Comparison of ENCODE assay signal across 17 cellular contexts in the genomic region with DNA sequence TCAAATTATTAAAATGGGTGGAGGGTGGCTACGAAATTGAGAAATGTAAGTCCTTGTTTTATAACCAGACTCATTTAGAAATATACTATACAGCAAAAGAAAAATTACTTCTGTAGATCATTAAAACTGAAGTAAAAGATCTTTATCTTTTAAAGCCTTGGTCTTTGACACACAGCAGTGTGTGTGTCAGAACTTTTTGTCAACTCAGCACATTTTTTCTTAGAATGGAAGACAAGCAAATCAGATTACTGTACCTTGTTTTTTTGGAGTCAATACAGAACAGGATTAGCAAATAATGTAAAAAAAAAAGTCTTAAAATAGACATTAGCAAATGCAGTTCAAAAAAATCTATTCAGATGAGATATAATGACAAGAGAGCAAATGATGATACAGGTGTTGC. TPM values are rescaled to one million over a fixed set of nuclear protein-coding genes. Genes with fewer than 3 reads are reported as not detected.
DNase-seq lines count a peak whose midpoint lies in the region; ATAC-seq, FAIRE-seq and TF ChIP-seq lines count a peak whose summit lies in the region.
"Had no signal": no experiment of that assay in that cellular context is flagged by ENCODE, and none has a peak within 500 bp of the region (broad histone marks: within the 10 kb centered on the region; RNA-seq: fewer than 3 reads in every experiment).

No MANE protein-coding gene starts in this region.

- H3K27me3 ChIP-seq in K562 (ENCODE audit: control insufficient read depth in 2 of 2, insufficient read depth in 2 of 2, low read length in 2 of 2) (no peaks in the 10 kb centered on the region), trophoblast cell (ENCODE audit: insufficient read depth, low read length) (no peaks in the 10 kb centered on the region)

- no peaks in the 10 kb centered on the region for H3K36me3 ChIP-seq in K562 (ENCODE audit: control insufficient read depth, insufficient read depth, low read length)
- H3K36me3 ChIP-seq in trophoblast cell (ENCODE audit: control insufficient read depth in 1 of 2, insufficient read depth in 2 of 2, low read length in 2 of 2), result no peaks in the 10 kb centered on the region
- H3K36me3 ChIP-seq: HAP-1 had no signal

- H2BK5ac ChIP-seq in trophoblast cell (ENCODE audit: low read depth, low read length, poor library complexity), result no peak overlapping the region

- no peak overlapping the region for H4K12ac ChIP-seq in trophoblast cell (ENCODE audit: low read depth, low read length)

- FAIRE-seq in A549 (lab: Jason Lieb, UNC) (no peak), GM19239 (lab: Jason Lieb, UNC) (peak; percentile 23), K562 (lab: Jason Lieb, UNC) (no peak)
- FAIRE-seq: D721Med had no signal

- no peak overlapping the region for H3K27ac Mint-ChIP-seq in activated T-helper 1 cell treated with anti-CD3 and anti-CD28 coated beads, Interleukin-12 subunit alpha, Interleukin-12 subunit beta, Interleukin-2, Interleukin-4 antibody, amounts not matched to agents 30 ng/mL and 10 ng/mL and 1 ng/mL, durations not matched to agents 14 hours and 24 hours and 36 hours
- H3K27ac Mint-ChIP-seq: CD4-positive, alpha-beta T cell had no signal

- no peaks in the 10 kb centered on the region for H3K9me3 Mint-ChIP-seq in activated T-helper 1 cell treated with anti-CD3 and anti-CD28 coated beads, Interleukin-12 subunit alpha, Interleukin-12 subunit beta, Interleukin-2, Interleukin-4 antibody, amounts not matched to agents 30 ng/mL and 10 ng/mL and 1 ng/mL, durations not matched to agents 14 hours and 24 hours and 36 hours
- H3K9me3 Mint-ChIP-seq: CD4-positive, alpha-beta T cell; IgD-negative memory B cell had no signal

- no peaks in the 10 kb centered on the region for H3K9me3 ChIP-seq in A549
- no peaks in the 10 kb centered on the region for H3K9me3 ChIP-seq in K562 (replicated peaks; ENCODE audit: control insufficient read depth, insufficient read depth, low read depth, low read length)
- H3K9me3 ChIP-seq in trophoblast cell (ENCODE audit: insufficient read depth, low read depth, low read length), result no peaks in the 10 kb centered on the region
- H3K9me3 ChIP-seq: Caco-2, HAP-1 had no signal

- H3K4me3 Mint-ChIP-seq in activated T-helper 1 cell treated with anti-CD3 and anti-CD28 coated beads, Interleukin-12 subunit alpha, Interleukin-12 subunit beta, Interleukin-2, Interleukin-4 antibody, amounts not matched to agents 30 ng/mL and 10 ng/mL and 1 ng/mL, durations not matched to agents 14 hours and 24 hours and 36 hours, result no peak overlapping the region
- H3K4me3 Mint-ChIP-seq: CD4-positive, alpha-beta T cell; IgD-negative memory B cell had no signal

- ATAC-seq in A549, result no peak
- no peak for ATAC-seq in K562

- no peaks in the 10 kb centered on the region for H3K79me2 ChIP-seq in K562 (ENCODE audit: control insufficient read depth, insufficient read depth, low read length)
- no peaks in the 10 kb centered on the region for H3K79me2 ChIP-seq in trophoblast cell (ENCODE audit: control insufficient read depth, insufficient read depth, low read length, poor library complexity)

- TF ChIP-seq RAD21 in A549 (conservative IDR thresholded peaks at IDR 0.05 in 1 of 2, IDR thresholded peaks at IDR 0.05 in 1 of 2) (no peak), K562 (CRISPR knock-in tag; conservative IDR thresholded peaks at IDR 0.05 in 1 of 2, IDR thresholded peaks at IDR 0.05 in 1 of 2) (no peak)

- BruUV-seq in K562 (replicated peaks; lab: Mats Ljungman, UMichigan), result no TSS peak

- POLR2A ChIA-PET in A549 (lab: Yijun Ruan, JAX), result no interaction called here
- POLR2A ChIA-PET in K562 (lab: Yijun Ruan, JAX), result no interaction called here

- no peak overlapping the region for H3K9ac ChIP-seq in K562 (ENCODE audit: insufficient read depth in 1 of 2, low read depth in 2 of 2, low read length in 2 of 2)
- H3K9ac ChIP-seq in trophoblast cell (ENCODE audit: low read length), result no peak overlapping the region

- TF ChIP-seq POLR2A in A549 (IDR thresholded peaks at IDR 0.05; ENCODE audit: low read length) (no peak), K562 (conservative IDR thresholded peaks at IDR 0.05) (no peak)

- no peaks in the 10 kb centered on the region for H3K4me1 ChIP-seq in A549
- H3K4me1 ChIP-seq in K562 (replicated peaks in 1 of 2; ENCODE audit: control insufficient read depth in 2 of 2, insufficient read depth in 2 of 2, low read length in 2 of 2), result no peaks in the 10 kb centered on the region
- H3K4me1 ChIP-seq in trophoblast cell (ENCODE audit: control insufficient read depth in 1 of 2, insufficient read depth in 2 of 2, low read length in 2 of 2), result peaks cover 0 to 2% of the 10 kb centered on the region in 2 experiments
- H3K4me1 ChIP-seq: HAP-1 had no signal

- no peak overlapping the region for H3K4me2 ChIP-seq in A549
- no peak overlapping the region for H3K4me2 ChIP-seq in K562 (ENCODE audit: insufficient read depth, low read length)
- no peak overlapping the region for H3K4me2 ChIP-seq in trophoblast cell (ENCODE audit: low read length)

- H3K27ac ChIP-seq in A549 (no peak overlapping the region), K562 (ENCODE audit: extremely low read depth, low read depth, low read length) (no peak overlapping the region), trophoblast cell (ENCODE audit: low read depth, low read length) (peak overlapping the region; percentile 44)
- H3K27ac ChIP-seq: HL-60 had no signal

- peaks cover 3% of the 10 kb centered on the region for H3K27me3 Mint-ChIP-seq in activated T-helper 1 cell treated with anti-CD3 and anti-CD28 coated beads, Interleukin-12 subunit alpha, Interleukin-12 subunit beta, Interleukin-2, Interleukin-4 antibody, amounts not matched to agents 30 ng/mL and 10 ng/mL and 1 ng/mL, durations not matched to agents 14 hours and 24 hours and 36 hours (ENCODE audit: insufficient read depth)
- H3K27me3 Mint-ChIP-seq: CD4-positive, alpha-beta T cell; IgD-negative memory B cell had no signal

- no peaks in the 10 kb centered on the region for H3K36me3 Mint-ChIP-seq in activated T-helper 1 cell treated with anti-CD3 and anti-CD28 coated beads, Interleukin-12 subunit alpha, Interleukin-12 subunit beta, Interleukin-2, Interleukin-4 antibody, amounts not matched to agents 30 ng/mL and 10 ng/mL and 1 ng/mL, durations not matched to agents 14 hours and 24 hours and 36 hours (ENCODE audit: low read depth)

- no peak overlapping the region for H3K14ac ChIP-seq in trophoblast cell (ENCODE audit: low read length)

- TF ChIP-seq CTCF in A549 (IDR thresholded peaks at IDR 0.05) (no peak), K562 (IDR thresholded peaks at IDR 0.05 in 2 of 3, conservative IDR thresholded peaks at IDR 0.05 in 1 of 3; ENCODE audit: insufficient read depth in 2 of 3, low read depth in 1 of 3, low read length in 3 of 3) (no peak)

- H3K4me1 Mint-ChIP-seq in activated T-helper 1 cell treated with anti-CD3 and anti-CD28 coated beads, Interleukin-12 subunit alpha, Interleukin-12 subunit beta, Interleukin-2, Interleukin-4 antibody, amounts not matched to agents 30 ng/mL and 10 ng/mL and 1 ng/mL, durations not matched to agents 14 hours and 24 hours and 36 hours (ENCODE audit: low read depth), result no peaks in the 10 kb centered on the region

- no peak overlapping the region for H3K18ac ChIP-seq in trophoblast cell (ENCODE audit: low read length)

- no peaks in the 10 kb centered on the region for H3K9me1 ChIP-seq in K562 (ENCODE audit: control insufficient read depth, insufficient read depth, low read length)

- H2AFZ ChIP-seq in K562 (ENCODE audit: low read depth, low read length) (no peak overlapping the region), trophoblast cell (ENCODE audit: insufficient read depth, low read length, poor library complexity) (no peak overlapping the region)

- intact Hi-C loops in K562 (cut with micrococcal nuclease), result loop anchor here (5.0 kb wide), 1 partner anchor 70 kb away; no protein-coding TSS in a partner anchor
- intact Hi-C loops in activated T-helper 1 cell treated with anti-CD3 and anti-CD28 coated beads, Interleukin-12 subunit alpha, Interleukin-12 subunit beta, Interleukin-2, Interleukin-4 antibody, amounts not matched to agents 30 ng/mL and 10 ng/mL and 1 ng/mL, durations not matched to agents 14 hours and 24 hours and 36 hours (cut with micrococcal nuclease), result no loop called here

- H3K79me1 ChIP-seq in trophoblast cell (ENCODE audit: low read length), result no peaks in the 10 kb centered on the region

- DNase-seq in A549 (ENCODE audit: low read depth in 1 of 2, low spot score in 1 of 2) (no peak), GM19239 (ENCODE audit: insufficient read length, low spot score) (no peak), K562 (ENCODE audit: extremely low read depth in 1 of 4, low spot score in 3 of 4) (no peak), trophoblast cell (no peak)
- DNase-seq in activated T-helper 1 cell treated with anti-CD3 and anti-CD28 coated beads, Interleukin-12 subunit alpha, Interleukin-12 subunit beta, Interleukin-2, Interleukin-4 antibody, amounts not matched to agents 30 ng/mL and 10 ng/mL and 1 ng/mL, durations not matched to agents 14 hours and 24 hours and 36 hours (ENCODE audit: low spot score), result no peak
- DNase-seq in stimulated activated CD4-positive, alpha-beta T cell treated with anti-CD3 and anti-CD28 coated beads, Interleukin-15, amount 100 ng/mL, for 24 hours, result no peak
- no peak for DNase-seq in effector CD8-positive, alpha-beta T cell (lab: John Stamatoyannopoulos, UW)
- DNase-seq: ACHN; AML-193; Caco-2; CD4-positive, alpha-beta T cell; GF-D8; KG1 had no signal

- in situ Hi-C loops in K562 (cut with MboI), result no loop called here

- CTCF ChIA-PET in A549 (lab: Yijun Ruan, JAX), result no interaction called here
- CTCF ChIA-PET in K562 (lab: Yijun Ruan, JAX; ENCODE audit: low intra/inter-chr PET ratio), result no interaction called here

- H3K4ac ChIP-seq in trophoblast cell (ENCODE audit: low read depth, low read length), result no peak overlapping the region

- H4K20me1 ChIP-seq in K562 (replicated peaks; ENCODE audit: control insufficient read depth, insufficient read depth, low read length), result no peaks in the 10 kb centered on the region

- H3K4me3 ChIP-seq in A549 (no peak overlapping the region), K562 (no peak overlapping the region), trophoblast cell (ENCODE audit: low read depth, low read length) (no peak overlapping the region)
- H3K4me3 ChIP-seq: HAP-1 had no signal

- H4K91ac ChIP-seq in trophoblast cell (ENCODE audit: low read depth, low read length), result no peak overlapping the region

- H2BK120ac ChIP-seq in trophoblast cell (ENCODE audit: insufficient read depth, low read length, poor library complexity), result no peak overlapping the region

- H3K23ac ChIP-seq in trophoblast cell (ENCODE audit: low read length), result no peak overlapping the region

- TF ChIP-seq EP300 in A549 (IDR thresholded peaks at IDR 0.05) (no peak), K562 (IDR thresholded peaks at IDR 0.05; ENCODE audit: low read length) (no peak)

- H4K8ac ChIP-seq in trophoblast cell (ENCODE audit: low read depth, low read length), result no peak overlapping the region

- WGBS in A549 (ENCODE audit: missing lambda C conversion rate), result 91% methylated on average over 1 of the region's 1 CpG
- 47% methylated on average over 1 of the region's 1 CpG for WGBS in K562 (ENCODE audit: insufficient coverage, low coverage, missing lambda C conversion rate)
- WGBS in trophoblast cell (ENCODE audit: extremely low coverage, insufficient coverage, insufficient read length), result no CpG with 5 or more reads among the region's 1 CpG

- H2BK12ac ChIP-seq in trophoblast cell (ENCODE audit: low read length), result no peak overlapping the region

- no peak overlapping the region for H2AK5ac ChIP-seq in trophoblast cell (ENCODE audit: low read length)

RNA-seq across cellular contexts. Expression of gene C2orf76, which starts 49.1 kb away (rescaled TPM):
- polyA plus RNA-seq in A549 (2011; rRNA removed), result 34.3 and 38.8 TPM in 2 replicates
- 6.7 and 7.4 TPM in 2 replicates for polyA plus RNA-seq in A549 (2012; cell fraction: cytosol; rRNA removed)
- polyA plus RNA-seq in A549 (2012; cell fraction: nucleus; rRNA removed), result 1.3 and 2.4 TPM in 2 replicates
- polyA plus RNA-seq in A549 (2017; fragmentation: RNase III; extraction: RNeasy Plus Mini Kit Qiagen cat#74134 plus additional on column Dnase treatment), result 14.2 to 17.7 TPM (median 16.6 TPM) in 3 replicates
- 3.0 and 4.7 TPM in 2 replicates for polyA minus RNA-seq in A549 (2011; rRNA and poly(A)+ RNA removed)
- 4.1 and 6.2 TPM in 2 replicates for total RNA-seq in K562 (2011; cell fraction: chromatin; rRNA removed; ENCODE audit: low replicate concordance)
- total RNA-seq in K562 (2011; cell fraction: nucleolus; rRNA removed), result 2.3 and 3.3 TPM in 2 replicates
- total RNA-seq in K562 (2011; cell fraction: nucleoplasm; rRNA removed), result 4.6 and 5.0 TPM in 2 replicates
- total RNA-seq in K562 (2014; rRNA removed), result 4.8 and 8.9 TPM in 2 replicates
- 12.0 and 15.6 TPM in 2 replicates for total RNA-seq in K562 (2014; rRNA removed; fragmentation: Illumina TruSeq; extraction: Trizol)
- 11.7 and 14.5 TPM in 2 replicates for total RNA-seq in K562 (2015; rRNA removed; fragmentation: Illumina TruSeq; extraction: Trizol)
- total RNA-seq in K562 (2021), result 8.6 and 8.7 TPM in 2 replicates
- 12.4 and 15.7 TPM in 2 replicates for polyA plus RNA-seq in K562 (2011; rRNA removed)
- 3.1 and 5.8 TPM in 2 replicates for polyA plus RNA-seq in K562 (2011; cell fraction: cytosol; rRNA removed)
- 6.5 and 8.1 TPM in 2 replicates for polyA plus RNA-seq in K562 (2011; cell fraction: nucleus; rRNA removed)
- polyA plus RNA-seq in K562 (2012), result 6.5 and 19.3 TPM in 2 replicates
- polyA plus RNA-seq in K562 (2014; fragmentation: Illumina TruSeq; extraction: Trizol), result 15.1 and 15.2 TPM in 2 replicates
- polyA plus RNA-seq in K562 (2014; fragmentation: Nextera tagmentation; extraction: Ambion mirVana), result 10 to 100 TPM; 26.1 to 26.2 TPM
- polyA plus RNA-seq in K562 (2014; rRNA removed), result 13.4 and 14.4 TPM in 2 replicates
- polyA minus RNA-seq in K562 (2011; rRNA and poly(A)+ RNA removed), result 4.4 and 6.0 TPM in 2 replicates
- polyA minus RNA-seq in K562 (2011; cell fraction: cytosol; rRNA and poly(A)+ RNA removed), result 1.4 and 3.0 TPM in 2 replicates
- polyA minus RNA-seq in K562 (2011; cell fraction: nucleus; rRNA and poly(A)+ RNA removed), result 3.0 and 4.1 TPM in 2 replicates
- 10.2 and 11.7 TPM in 2 replicates for polyA plus RNA-seq in trophoblast cell (2013)
- total RNA-seq in activated T-helper 1 cell treated with anti-CD3 and anti-CD28 coated beads, Interleukin-12 subunit alpha, Interleukin-12 subunit beta, Interleukin-2, Interleukin-4 antibody, amounts not matched to agents 30 ng/mL and 10 ng/mL and 1 ng/mL, durations not matched to agents 14 hours and 24 hours and 36 hours, result 10.3 and 10.7 TPM in 2 replicates

RNA-seq across cellular contexts. Expression of gene DBI, which starts 49.2 kb away (rescaled TPM):
- polyA plus RNA-seq in A549 (2011; rRNA removed), result 260 and 339 TPM in 2 replicates
- polyA plus RNA-seq in A549 (2012; cell fraction: cytosol; rRNA removed), result 295 and 328 TPM in 2 replicates
- 73.1 and 87.0 TPM in 2 replicates for polyA plus RNA-seq in A549 (2012; cell fraction: nucleus; rRNA removed)
- polyA plus RNA-seq in A549 (2017; fragmentation: RNase III; extraction: RNeasy Plus Mini Kit Qiagen cat#74134 plus additional on column Dnase treatment), result 641 to 829 TPM (median 823 TPM) in 3 replicates
- polyA minus RNA-seq in A549 (2011; rRNA and poly(A)+ RNA removed), result 77.3 and 84.1 TPM in 2 replicates
- 11.4 and 13.4 TPM in 2 replicates for total RNA-seq in K562 (2011; cell fraction: chromatin; rRNA removed; ENCODE audit: low replicate concordance)
- 17.2 and 21.8 TPM in 2 replicates for total RNA-seq in K562 (2011; cell fraction: nucleolus; rRNA removed)
- 17.8 and 26.2 TPM in 2 replicates for total RNA-seq in K562 (2011; cell fraction: nucleoplasm; rRNA removed)
- 65.0 and 71.6 TPM in 2 replicates for total RNA-seq in K562 (2014; rRNA removed)
- total RNA-seq in K562 (2014; rRNA removed; fragmentation: Illumina TruSeq; extraction: Trizol), result 195 and 198 TPM in 2 replicates
- 230 and 236 TPM in 2 replicates for total RNA-seq in K562 (2015; rRNA removed; fragmentation: Illumina TruSeq; extraction: Trizol)
- 52.4 and 55.8 TPM in 2 replicates for total RNA-seq in K562 (2021)
- 134 and 135 TPM in 2 replicates for polyA plus RNA-seq in K562 (2011; rRNA removed)
- 42.1 and 73.6 TPM in 2 replicates for polyA plus RNA-seq in K562 (2011; cell fraction: cytosol; rRNA removed)
- 21.9 and 37.3 TPM in 2 replicates for polyA plus RNA-seq in K562 (2011; cell fraction: nucleus; rRNA removed)
- 85.6 and 165 TPM in 2 replicates for polyA plus RNA-seq in K562 (2012)
- 159 and 194 TPM in 2 replicates for polyA plus RNA-seq in K562 (2014; fragmentation: Illumina TruSeq; extraction: Trizol)
- 100 to 1,000 TPM; 406 to 443 TPM for polyA plus RNA-seq in K562 (2014; fragmentation: Nextera tagmentation; extraction: Ambion mirVana)
- 186 and 194 TPM in 2 replicates for polyA plus RNA-seq in K562 (2014; rRNA removed)
- polyA minus RNA-seq in K562 (2011; rRNA and poly(A)+ RNA removed), result 36.8 and 42.2 TPM in 2 replicates
- polyA minus RNA-seq in K562 (2011; cell fraction: cytosol; rRNA and poly(A)+ RNA removed), result 12.3 and 16.1 TPM in 2 replicates
- 14.5 and 23.5 TPM in 2 replicates for polyA minus RNA-seq in K562 (2011; cell fraction: nucleus; rRNA and poly(A)+ RNA removed)
- polyA plus RNA-seq in trophoblast cell (2013), result 709 and 755 TPM in 2 replicates
- total RNA-seq in activated T-helper 1 cell treated with anti-CD3 and anti-CD28 coated beads, Interleukin-12 subunit alpha, Interleukin-12 subunit beta, Interleukin-2, Interleukin-4 antibody, amounts not matched to agents 30 ng/mL and 10 ng/mL and 1 ng/mL, durations not matched to agents 14 hours and 24 hours and 36 hours, result 142 and 146 TPM in 2 replicates

Comparison
In these comparisons a context has a peak if more than half of its experiments do, and no peak if none do; other contexts are left out.
1. Of the 35 proteins assayed by ChIP-seq in both K562 and A549: peak only in K562: none; only in A549: none; in both: MAFK; in neither: 34.